Comparison of ENCODE assay signal across 8 cellular contexts in the genomic region with DNA sequence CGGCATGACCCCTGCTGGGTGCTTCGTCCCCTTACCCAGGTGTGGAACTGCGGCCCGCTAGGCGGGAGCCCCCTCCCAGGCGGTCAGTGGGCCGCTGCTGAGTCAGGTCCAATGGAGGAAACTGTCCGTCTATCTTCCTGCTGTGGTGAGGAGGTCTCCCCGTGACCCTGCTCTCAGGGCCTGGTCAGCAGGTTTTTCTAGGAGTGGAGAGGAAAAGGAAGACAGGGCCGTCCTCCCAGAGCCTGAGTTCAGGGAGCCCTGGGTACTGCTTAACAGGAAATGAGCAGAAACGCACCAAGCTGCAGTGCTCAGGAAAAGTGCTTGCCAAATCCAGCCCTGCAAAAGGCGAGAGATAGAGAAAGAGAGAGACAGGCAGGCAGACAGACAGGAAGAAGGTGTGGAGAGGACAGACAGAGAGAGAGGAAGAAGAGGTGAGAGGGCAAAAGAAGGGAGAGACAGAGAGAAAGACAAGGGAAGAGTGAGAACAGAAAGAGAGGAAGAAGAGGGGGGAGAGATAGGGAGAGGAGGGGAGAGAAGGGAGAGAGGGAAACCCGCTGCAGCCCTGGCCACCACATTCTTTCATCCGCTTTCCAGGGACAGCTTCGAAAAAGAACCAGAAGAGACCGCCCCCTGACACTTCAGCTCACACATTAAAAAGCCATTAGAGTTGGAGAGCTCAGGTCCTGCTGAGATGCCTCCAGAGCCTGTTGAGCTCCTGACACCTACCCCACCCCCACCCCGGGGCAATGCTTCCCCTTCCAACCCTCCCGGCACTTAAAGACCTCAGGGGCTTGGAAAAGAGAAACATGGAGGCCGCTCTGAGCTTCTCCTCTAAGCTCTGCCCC. TPM values are rescaled to one million over a fixed set of nuclear protein-coding genes. Genes with fewer than 3 reads are reported as not detected.
A peak's percentile ranks its signal among the peaks of the same experiment; 100 is the strongest.
DNase-seq lines count a peak whose midpoint lies in the region; ATAC-seq and TF ChIP-seq lines count a peak whose summit lies in the region.

No MANE protein-coding gene starts in this region.

- no peak overlapping the region for H3K4me3 ChIP-seq in colonic mucosa
- no peak overlapping the region for H3K4me3 ChIP-seq in mesendoderm (ENCODE audit: low read length)
- no peak overlapping the region for H3K4me3 ChIP-seq in urinary bladder (ENCODE audit: low read depth, low read length)

- no peak overlapping the region for H4K8ac ChIP-seq in mesendoderm (ENCODE audit: low read depth, low read length)

- no peak overlapping the region for H2BK15ac ChIP-seq in mesendoderm (replicated peaks; ENCODE audit: low read depth)

- peak overlapping the region; percentile 73 for H3K56ac ChIP-seq in mesendoderm (ENCODE audit: low read length)

- no CpG with 5 or more reads among the region's 19 CpGs for WGBS in mesendoderm (ENCODE audit: extremely low coverage, insufficient coverage, low lambda C conversion rate)
- WGBS in urinary bladder = 26% methylated on average over 19 of the region's 19 CpGs

- peaks cover 41% of the 10 kb centered on the region for H3K79me1 ChIP-seq in mesendoderm (ENCODE audit: low read length)

- H3K27ac ChIP-seq in colonic mucosa (peak overlapping the region; percentile 29), mesendoderm (ENCODE audit: low read depth, low read length) (peak overlapping the region; percentile 84), urinary bladder (ENCODE audit: low read depth) (peak overlapping the region; percentile 81)

- H3K4me3 Mint-ChIP-seq in activated naive CD4-positive, alpha-beta T cell treated with anti-CD3 and anti-CD28 coated beads for 36 hours = no peak overlapping the region

- H3K18ac ChIP-seq in mesendoderm (ENCODE audit: low read length) = peak overlapping the region; percentile 4

- peak overlapping the region; percentile 80 for H3K4me2 ChIP-seq in mesendoderm (ENCODE audit: low read length)

- H3K27ac Mint-ChIP-seq in activated naive CD4-positive, alpha-beta T cell treated with anti-CD3 and anti-CD28 coated beads for 36 hours = peak overlapping the region; percentile 72

- no peaks in the 10 kb centered on the region for H3K9me3 Mint-ChIP-seq in activated naive CD4-positive, alpha-beta T cell treated with anti-CD3 and anti-CD28 coated beads for 36 hours

- CTCF ChIA-PET in activated naive CD4-positive, alpha-beta T cell treated with anti-CD3 and anti-CD28 coated beads for 36 hours (lab: Charles Lee) = interaction anchor here (0.6 kb wide), 1 partner anchor 187 kb away, joined by 3 read pairs; no protein-coding TSS in a partner anchor

- H3K4me1 ChIP-seq in colonic mucosa (peaks cover 5% of the 10 kb centered on the region), mesendoderm (ENCODE audit: control insufficient read depth, low read depth, low read length) (peaks cover 18% of the 10 kb centered on the region), urinary bladder (ENCODE audit: insufficient read depth) (peaks cover 8% of the 10 kb centered on the region)

- H2AK5ac ChIP-seq in mesendoderm (ENCODE audit: low read length) = peak overlapping the region; percentile 5

- no peak overlapping the region for H3K4ac ChIP-seq in mesendoderm (ENCODE audit: low read depth, low read length)

- H3K4me1 Mint-ChIP-seq in activated naive CD4-positive, alpha-beta T cell treated with anti-CD3 and anti-CD28 coated beads for 36 hours (ENCODE audit: low read depth) = peaks cover 50% of the 10 kb centered on the region

- no peak overlapping the region for H2BK120ac ChIP-seq in mesendoderm (ENCODE audit: low read depth, low read length)

- H3K9ac ChIP-seq in colonic mucosa (ENCODE audit: low read depth in 2 of 2, low read length in 2 of 2) = peak overlapping the region; percentile 20 to 51
- peak overlapping the region; percentile 48 for H3K9ac ChIP-seq in mesendoderm (ENCODE audit: low read length)

- H2BK5ac ChIP-seq in mesendoderm (ENCODE audit: low read length) = peak overlapping the region; percentile 56

- peaks cover 4% of the 10 kb centered on the region for H3K36me3 Mint-ChIP-seq in activated naive CD4-positive, alpha-beta T cell treated with anti-CD3 and anti-CD28 coated beads for 36 hours (ENCODE audit: low read depth)

- no peak overlapping the region for H3K23ac ChIP-seq in mesendoderm (ENCODE audit: low read length)

- ATAC-seq in HG03175 (IDR thresholded peaks at IDR 0.05; ENCODE audit: unreplicated experiment) = no peak
- no peak for ATAC-seq in GM19328 (IDR thresholded peaks at IDR 0.05; ENCODE audit: unreplicated experiment)
- no peak for ATAC-seq in GM21786 (IDR thresholded peaks at IDR 0.05; ENCODE audit: unreplicated experiment)

- H3K9me3 ChIP-seq in colonic mucosa = no peaks in the 10 kb centered on the region

- H3K36me3 ChIP-seq in colonic mucosa (no peaks in the 10 kb centered on the region), mesendoderm (ENCODE audit: control insufficient read depth, insufficient read depth, low read length) (peaks cover under 1% of the 10 kb centered on the region), urinary bladder (ENCODE audit: insufficient read depth) (peaks cover 3% of the 10 kb centered on the region)

- no peak for DNase-seq in activated naive CD4-positive, alpha-beta T cell treated with anti-CD3 and anti-CD28 coated beads for 36 hours
- DNase-seq in activated naive CD4-positive, alpha-beta T cell treated with Interleukin-2 at 50 U/mL for 16 hours = no peak
- DNase-seq in colonic mucosa (no peak), mesendoderm (peak; percentile 96)

- H3K79me2 ChIP-seq in mesendoderm (ENCODE audit: control insufficient read depth, insufficient read depth, low read length) = peaks cover 54% of the 10 kb centered on the region

- H3K27me3 Mint-ChIP-seq in activated naive CD4-positive, alpha-beta T cell treated with anti-CD3 and anti-CD28 coated beads for 36 hours (ENCODE audit: low read depth) = no peaks in the 10 kb centered on the region

- no peaks in the 10 kb centered on the region for H3K27me3 ChIP-seq in colonic mucosa
- H3K27me3 ChIP-seq in mesendoderm (ENCODE audit: insufficient read depth, low read length, poor library complexity) = no peaks in the 10 kb centered on the region

- no peak overlapping the region for H4K5ac ChIP-seq in mesendoderm (ENCODE audit: low read length)

- intact Hi-C loops in activated naive CD4-positive, alpha-beta T cell treated with anti-CD3 and anti-CD28 coated beads for 36 hours (cut with micrococcal nuclease) = no loop called here
- intact Hi-C loops in colonic mucosa (cut with DNase I) = no loop called here

- no peak for TF ChIP-seq CTCF in colonic mucosa (IDR thresholded peaks at IDR 0.05)

RNA-seq across cellular contexts. Expression of a gene that starts 10.1 kb away (rescaled TPM):
- 10 to 100 TPM; 31.7 to 32.1 TPM for total RNA-seq in activated naive CD4-positive, alpha-beta T cell treated with anti-CD3 and anti-CD28 coated beads for 36 hours
- total RNA-seq in colonic mucosa = 10 to 100 TPM; 54.0 to 66.6 TPM
- polyA plus RNA-seq in mesendoderm (2013, experiment 1 of 2) = 103 TPM
- 105 TPM for polyA plus RNA-seq in mesendoderm (2013, experiment 2 of 2)
- 18.6 TPM for total RNA-seq in urinary bladder
- 88.3 TPM for polyA plus RNA-seq in urinary bladder

RNA-seq across cellular contexts. Expression of a gene that starts 12.2 kb away (rescaled TPM):
- total RNA-seq in activated naive CD4-positive, alpha-beta T cell treated with anti-CD3 and anti-CD28 coated beads for 36 hours = 10 to 100 TPM; 57.3 to 65.1 TPM
- total RNA-seq in colonic mucosa (10 to 100 TPM; 15.6 to 53.2 TPM), urinary bladder (9.0 TPM)
- polyA plus RNA-seq in mesendoderm (2013, experiment 1 of 2) = 107 TPM
- polyA plus RNA-seq in mesendoderm (2013, experiment 2 of 2) = 110 TPM
- 7.0 TPM for polyA plus RNA-seq in urinary bladder

RNA-seq across cellular contexts. Expression of a gene that starts 46.9 kb away (rescaled TPM):
- 10 to 100 TPM; 16.3 to 18.6 TPM for total RNA-seq in activated naive CD4-positive, alpha-beta T cell treated with anti-CD3 and anti-CD28 coated beads for 36 hours
- total RNA-seq in colonic mucosa = 10 to 100 TPM; 38.0 to 63.2 TPM
- polyA plus RNA-seq in mesendoderm (2013, experiment 1 of 2) = 10.3 TPM
- 10.5 TPM for polyA plus RNA-seq in mesendoderm (2013, experiment 2 of 2)
- 7.2 TPM for total RNA-seq in urinary bladder
- polyA plus RNA-seq in urinary bladder = 24.5 TPM

RNA-seq across cellular contexts. Expression of a gene that starts 51.6 kb away (rescaled TPM):
- 10 to 100 TPM in 1 of 2 experiments, 1 to 10 TPM in 1; 8.1 to 10.7 TPM for total RNA-seq in activated naive CD4-positive, alpha-beta T cell treated with anti-CD3 and anti-CD28 coated beads for 36 hours
- total RNA-seq in colonic mucosa (100 to 1,000 TPM; 197 to 218 TPM), urinary bladder (14.4 TPM)
- 29.0 TPM for polyA plus RNA-seq in mesendoderm (2013, experiment 1 of 2)
- polyA plus RNA-seq in mesendoderm (2013, experiment 2 of 2) = 28.2 TPM
- polyA plus RNA-seq in urinary bladder = 12.4 TPM

Comparison
In these comparisons a context has a peak if more than half of its experiments do, and no peak if none do; other contexts are left out.
1. H3K27ac ChIP-seq: peak in every context shown above with its lines; median percentile 84 in mesendoderm; 81 in urinary bladder; 29 in colonic mucosa.